Comparison of ENCODE assay signal across 21 cellular contexts in the genomic region with DNA sequence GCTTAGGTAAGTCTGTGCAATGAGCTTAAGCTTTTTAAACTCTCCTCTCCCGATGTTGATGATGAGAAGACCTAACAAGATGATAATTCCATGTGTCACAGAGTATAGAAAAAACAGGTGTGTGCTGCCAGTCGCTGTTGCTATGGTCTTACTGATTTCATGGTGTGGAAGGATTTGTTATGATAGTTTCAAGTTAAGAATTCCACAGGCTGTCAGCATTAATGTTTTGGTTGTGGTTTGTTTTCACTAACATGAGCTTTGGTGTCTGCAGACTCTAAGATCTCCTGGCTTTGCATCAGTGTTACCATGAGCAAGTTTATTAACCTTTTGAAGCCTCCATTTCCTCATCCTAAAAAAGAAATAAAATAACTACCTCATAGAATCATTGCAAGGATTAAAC.
"Had no signal": no experiment of that assay in that cellular context is flagged by ENCODE, and none has a peak within 500 bp of the region (broad histone marks: within the 10 kb centered on the region; RNA-seq: fewer than 3 reads in every experiment).

No MANE protein-coding gene starts in this region.

- DNase-seq: activated CD4-positive, alpha-beta T cell treated with anti-CD3 and anti-CD28 coated beads, Interleukin-2, amount 10 ng/mL, durations not matched to agents 7 days and 5 days; activated CD4-positive, CD25-positive, alpha-beta regulatory T cell treated with anti-CD3 and anti-CD28 coated beads, Interleukin-2, amount 50 U/mL, for 72 hours; activated CD8-positive, alpha-beta T cell treated with anti-CD3 and anti-CD28 coated beads for 36 hours; activated gamma-delta T cell; anterior cingulate cortex; colonic mucosa; dorsolateral prefrontal cortex; esophagus squamous epithelium; heart left ventricle; left lung; mammary epithelial cell; midbrain; stimulated activated CD4-positive, alpha-beta T cell treated with anti-CD3 and anti-CD28 coated beads, Interleukin-15, amount 100 ng/mL, for 24 hours; T-helper 1 cell; testis; WERI-Rb-1 had no signal

- H3K4me1 ChIP-seq: colonic mucosa, esophagus squamous epithelium, left lung, parathyroid adenoma, testis, vagina had no signal

- H3K27me3 ChIP-seq: colonic mucosa, dorsolateral prefrontal cortex, esophagus squamous epithelium, heart left ventricle, left lung, testis, vagina had no signal

- H3K27ac ChIP-seq: colonic mucosa, dorsolateral prefrontal cortex, esophagus squamous epithelium, left lung, parathyroid adenoma, testis, vagina, WERI-Rb-1 had no signal

- ATAC-seq: activated CD8-positive, alpha-beta T cell treated with anti-CD3 and anti-CD28 coated beads for 36 hours; left lung; sciatic nerve; stimulated activated memory B cell treated with anti-CD40 and anti-IgM and Interleukin-4, amounts not matched to agents 10 μg/mL and 1 μg/mL and 100 μg/mL, for 72 hours had no signal

- H3K36me3 ChIP-seq: colonic mucosa, vagina, WERI-Rb-1 had no signal

- H3K9me3 ChIP-seq: colonic mucosa, esophagus squamous epithelium, heart left ventricle, left lung, testis, vagina had no signal

- H3K4me3 ChIP-seq: colonic mucosa, dorsolateral prefrontal cortex, esophagus squamous epithelium, heart left ventricle, left lung, smooth muscle cell, testis, vagina had no signal
